In the genomic region with DNA sequence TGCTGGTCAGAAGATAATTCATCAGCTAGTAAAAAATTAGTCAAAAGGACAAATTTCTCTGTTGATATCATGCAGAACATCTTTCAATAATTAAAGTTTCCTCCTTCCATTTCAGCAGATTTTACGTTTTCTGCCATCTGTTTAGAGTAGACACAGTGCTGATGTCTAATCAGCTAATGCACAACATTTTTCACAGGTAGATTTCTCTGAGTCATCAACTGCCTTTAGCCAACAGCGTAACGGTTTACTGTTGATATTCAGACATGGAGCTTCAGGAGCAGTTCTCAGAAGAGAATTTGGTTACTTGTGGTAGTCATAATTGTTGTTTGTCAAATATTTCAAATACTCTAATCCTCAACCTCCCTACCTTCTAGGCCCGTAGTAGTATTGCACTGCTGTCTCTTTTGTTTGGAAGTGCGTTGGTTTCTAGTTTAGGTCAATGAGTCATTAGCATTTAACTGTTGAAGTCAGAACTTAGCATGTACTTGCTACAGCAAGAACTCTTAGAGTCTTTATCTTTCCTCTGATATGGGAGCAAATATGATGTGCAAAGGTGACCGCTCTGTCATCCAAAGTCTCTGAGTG, we compare ENCODE assay signal across 30 cellular contexts.
"Had no signal": no experiment of that assay in that cellular context is flagged by ENCODE, and none has a peak within 500 bp of the region (broad histone marks: within the 10 kb centered on the region; RNA-seq: fewer than 3 reads in every experiment).

No MANE protein-coding gene starts in this region.

- ATAC-seq: activated CD4-positive, alpha-beta T cell treated with anti-CD3 and anti-CD28 coated beads for 36 hours; esophagus mucosa; foreskin keratinocyte; heart left ventricle; stimulated activated memory B cell treated with anti-CD40 and anti-IgM and Interleukin-4, amounts not matched to agents 10 μg/mL and 1 μg/mL and 100 μg/mL, for 72 hours; stimulated activated naive CD8-positive, alpha-beta T cell treated with anti-CD3 and anti-CD28 coated beads, Interleukin-15, amount 100 ng/mL, for 72 hours had no signal

- H3K4me1 ChIP-seq: foreskin keratinocyte, heart left ventricle, left ventricle myocardium inferior, prostate gland, sigmoid colon, upper lobe of left lung, vagina had no signal

- FAIRE-seq: endothelial cell of umbilical vein, kidney had no signal

- H3K4me3 ChIP-seq: heart left ventricle, left ventricle myocardium inferior, lung, ovary, prostate gland, sigmoid colon, smooth muscle cell, upper lobe of left lung, vagina had no signal

- H3K27ac ChIP-seq: foreskin keratinocyte, heart left ventricle, left ventricle myocardium inferior, ovary, prostate gland, sigmoid colon, upper lobe of left lung, vagina had no signal

- DNase-seq: activated CD4-positive, alpha-beta T cell treated with anti-CD3 and anti-CD28 coated beads for 36 hours; activated CD4-positive, CD25-positive, alpha-beta regulatory T cell; activated effector memory CD4-positive, alpha-beta T cell treated with Interleukin-2 at 50 U/mL for 16 hours; activated naive CD4-positive, alpha-beta T cell treated with Interleukin-2 at 50 U/mL for 16 hours; activated T-cell treated with anti-CD3 and anti-CD28 coated beads for 4 hours; aorta; caudate nucleus; heart left ventricle; hypothalamus; immature natural killer cell; kidney; left ventricle myocardium inferior; naive B cell; nephron progenitor cell; ovary; sigmoid colon; stimulated activated CD4-positive, alpha-beta T cell treated with anti-CD3 and anti-CD28 coated beads, Interleukin-1b, Interleukin-23, amount 100 ng/mL, for 48 hours; stimulated activated CD4-positive, alpha-beta T cell treated with anti-CD3 and anti-CD28 coated beads, Interleukin-4, amount 100 ng/mL, for 4 hours; stimulated activated CD8-positive, alpha-beta memory T cell treated with anti-CD3 and anti-CD28 coated beads, Interleukin-4, amount 100 ng/mL, for 48 hours; stimulated activated naive CD8-positive, alpha-beta T cell treated with anti-CD3 and anti-CD28 coated beads, Interleukin-15, amount 100 ng/mL, for 72 hours; substantia nigra; upper lobe of left lung had no signal

- H3K4me2 ChIP-seq: smooth muscle cell had no signal

- H3K27me3 ChIP-seq: foreskin keratinocyte, heart left ventricle, sigmoid colon, upper lobe of left lung, vagina had no signal

- H3K36me3 ChIP-seq: heart left ventricle, left ventricle myocardium inferior, ovary, prostate gland, sigmoid colon, upper lobe of left lung, vagina had no signal

- H3K9me3 ChIP-seq: ovary, prostate gland, sigmoid colon, upper lobe of left lung, vagina had no signal
